Comparison of ENCODE assay signal across 25 cellular contexts in the genomic region with DNA sequence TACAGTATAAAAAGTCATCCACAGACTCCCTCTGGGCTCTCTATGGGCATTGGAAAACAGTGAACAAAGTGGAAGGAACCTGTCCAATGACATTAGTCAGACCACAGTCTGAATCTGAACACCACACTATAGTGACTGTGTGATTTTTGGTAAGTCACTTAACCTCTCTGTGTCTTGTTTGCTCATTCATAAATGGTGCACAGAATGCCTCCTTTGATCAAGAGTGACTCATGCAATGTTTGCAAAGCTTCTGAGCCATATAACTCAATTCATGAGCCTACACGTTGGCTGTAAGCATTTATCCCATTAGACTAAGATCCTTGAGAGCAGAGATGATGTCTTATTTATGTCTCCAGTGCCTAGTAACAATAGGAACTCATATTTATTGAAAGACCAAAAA. TPM values are rescaled to one million over a fixed set of nuclear protein-coding genes. Genes with fewer than 3 reads are reported as not detected.
"Had no signal": no experiment of that assay in that cellular context is flagged by ENCODE, and none has a peak within 500 bp of the region (broad histone marks: within the 10 kb centered on the region; RNA-seq: fewer than 3 reads in every experiment).

No MANE protein-coding gene starts in this region.

- H3K4me1 ChIP-seq: lower lobe of right lung, psoas muscle, spleen, transverse colon, upper lobe of right lung, uterus had no signal

- ATAC-seq: effector memory CD8-positive, alpha-beta T cell; heart right ventricle; left ventricle myocardium superior; lower lobe of right lung; natural killer cell; psoas muscle; right cardiac atrium; stimulated activated naive B cell treated with anti-CD40 and anti-IgM and Interleukin-4, amounts not matched to agents 10 μg/mL and 1 μg/mL and 100 μg/mL, for 72 hours; upper lobe of right lung had no signal

- H3K27me3 ChIP-seq: ovary, uterus had no signal

- DNase-seq: dermis blood vessel endothelial cell; effector memory CD8-positive, alpha-beta T cell; foreskin fibroblast; glutamatergic neuron; heart right ventricle; hippocampal formation; left ventricle myocardium superior; lower lobe of right lung; natural killer cell; occipital lobe; ovary; posterior cingulate gyrus; psoas muscle; right cardiac atrium; spleen; stimulated activated CD4-positive, alpha-beta T cell treated with anti-CD3 and anti-CD28 coated beads, Interleukin-2, amount 100 ng/mL, for 48 hours; stimulated activated naive B cell treated with anti-CD40 and anti-IgM and Interleukin-4, amounts not matched to agents 10 μg/mL and 1 μg/mL and 100 μg/mL, for 72 hours; transverse colon; upper lobe of right lung; uterus had no signal

- H3K9me3 ChIP-seq: lower lobe of right lung, ovary, psoas muscle, spleen, thoracic aorta, transverse colon, upper lobe of right lung, uterus had no signal

- H3K36me3 ChIP-seq: heart right ventricle, lower lobe of right lung, ovary, spleen, thoracic aorta, transverse colon, upper lobe of right lung, uterus had no signal

- H3K27ac ChIP-seq: coronary artery, heart right ventricle, lower lobe of right lung, ovary, psoas muscle, skin epidermis, spleen, thoracic aorta, transverse colon, upper lobe of right lung, uterus had no signal

- H3K4me3 ChIP-seq: coronary artery, heart right ventricle, lower lobe of right lung, ovary, psoas muscle, skin epidermis, spleen, thoracic aorta, transverse colon, upper lobe of right lung, uterus had no signal

- FAIRE-seq: endometrium, islet of Langerhans had no signal

RNA-seq across cellular contexts. Expression of a gene that starts 46.7 kb away (rescaled TPM):
- total RNA-seq: natural killer cell had no signal
